In genomic region chr4:138561276-138561880, GRCh38 we compare ENCODE assay signal across 25 cellular contexts.
"Had no signal": no experiment of that assay in that cellular context is flagged by ENCODE, and none has a peak within 500 bp of the region (broad histone marks: within the 10 kb centered on the region; RNA-seq: fewer than 3 reads in every experiment).

No MANE protein-coding gene starts in this region.

- H3K4me3 ChIP-seq: MG63 had no signal

- H3K4me2 ChIP-seq: KMS-11 had no signal

- H3K27ac Mint-ChIP-seq: activated CD8-positive, alpha-beta memory T cell treated with anti-CD3 and anti-CD28 coated beads, Interleukin-2, amount 10 ng/mL, durations not matched to agents 7 days and 5 days; activated naive CD4-positive, alpha-beta T cell treated with anti-CD3 and anti-CD28 coated beads, Interleukin-2, amount 50 U/mL, for 72 hours; activated naive CD8-positive, alpha-beta T cell treated with anti-CD3 and anti-CD28 coated beads, Interleukin-2, amount 50 U/mL, for 24 hours; T-helper 17 cell; WTC11 had no signal

- H3K36me3 Mint-ChIP-seq: activated CD8-positive, alpha-beta memory T cell treated with anti-CD3 and anti-CD28 coated beads, Interleukin-2, amount 10 ng/mL, durations not matched to agents 7 days and 5 days; activated naive CD4-positive, alpha-beta T cell treated with anti-CD3 and anti-CD28 coated beads, Interleukin-2, amount 50 U/mL, for 72 hours; WTC11 had no signal

- H3K27ac ChIP-seq: brain microvascular endothelial cell, KMS-11 had no signal

- DNase-seq: activated CD4-positive, alpha-beta T cell treated with anti-CD3 and anti-CD28 coated beads for 48 hours; activated CD4-positive, alpha-beta T cell treated with anti-CD3 and anti-CD28 coated beads, Interleukin-2, amount 50 U/mL, for 4 hours; activated CD4-positive, CD25-positive, alpha-beta regulatory T cell treated with anti-CD3 and anti-CD28 coated beads, Interleukin-2, amount 50 U/mL, for 72 hours; activated CD8-positive, alpha-beta memory T cell treated with anti-CD3 and anti-CD28 coated beads, Interleukin-2, amount 10 ng/mL, durations not matched to agents 7 days and 5 days; activated effector memory CD4-positive, alpha-beta T cell treated with anti-CD3 and anti-CD28 coated beads, Interleukin-2, amount 50 U/mL, for 16 hours; activated naive CD4-positive, alpha-beta T cell treated with Interleukin-2 at 50 U/mL for 16 hours; activated naive CD8-positive, alpha-beta T cell treated with anti-CD3 and anti-CD28 coated beads, Interleukin-2, amount 50 U/mL, for 24 hours; activated T-cell treated with anti-CD3 and anti-CD28 coated beads, Interleukin-2, amount 50 U/mL, for 4 hours; brain microvascular endothelial cell; cerebellar nuclear complex; MG63; MV-4-11; NCI-H1092 treated with DMSO at 0.1 percent for 48 hours; NCI-H1417 treated with DMSO at 0.1 percent for 48 hours; NCI-H1694; NCI-H2029; NCI-H446; NCI-H524; PC-3; SIG-M5; T-helper 17 cell; T-helper 9 cell had no signal

- H3K27me3 Mint-ChIP-seq: activated CD8-positive, alpha-beta memory T cell treated with anti-CD3 and anti-CD28 coated beads, Interleukin-2, amount 10 ng/mL, durations not matched to agents 7 days and 5 days; activated naive CD8-positive, alpha-beta T cell treated with anti-CD3 and anti-CD28 coated beads, Interleukin-2, amount 50 U/mL, for 24 hours; T-helper 17 cell had no signal

- H3K9me3 ChIP-seq: MG63 had no signal

- H3K9me3 Mint-ChIP-seq: activated naive CD4-positive, alpha-beta T cell treated with anti-CD3 and anti-CD28 coated beads, Interleukin-2, amount 50 U/mL, for 72 hours; activated naive CD8-positive, alpha-beta T cell treated with anti-CD3 and anti-CD28 coated beads, Interleukin-2, amount 50 U/mL, for 24 hours; activated T-cell treated with anti-CD3 and anti-CD28 coated beads, Interleukin-2, amount 50 U/mL, for 4 hours; WTC11 had no signal

- H3K27me3 ChIP-seq: brain microvascular endothelial cell, MG63 had no signal

- H3K4me1 Mint-ChIP-seq: activated CD8-positive, alpha-beta memory T cell treated with anti-CD3 and anti-CD28 coated beads, Interleukin-2, amount 10 ng/mL, durations not matched to agents 7 days and 5 days; activated naive CD8-positive, alpha-beta T cell treated with anti-CD3 and anti-CD28 coated beads, Interleukin-2, amount 50 U/mL, for 24 hours; T-helper 17 cell had no signal

- ATAC-seq: activated CD8-positive, alpha-beta memory T cell treated with anti-CD3 and anti-CD28 coated beads, Interleukin-2, amount 10 ng/mL, durations not matched to agents 7 days and 5 days; activated naive CD4-positive, alpha-beta T cell treated with anti-CD3 and anti-CD28 coated beads, Interleukin-2, amount 50 U/mL, for 72 hours; activated naive CD8-positive, alpha-beta T cell treated with anti-CD3 and anti-CD28 coated beads, Interleukin-2, amount 50 U/mL, for 24 hours; activated T-cell treated with anti-CD3 and anti-CD28 coated beads, Interleukin-2, amount 50 U/mL, for 4 hours; PC-3; T-helper 17 cell had no signal

- H3K9ac ChIP-seq: KMS-11 had no signal

- H3K4me3 Mint-ChIP-seq: activated CD8-positive, alpha-beta memory T cell treated with anti-CD3 and anti-CD28 coated beads, Interleukin-2, amount 10 ng/mL, durations not matched to agents 7 days and 5 days; activated naive CD8-positive, alpha-beta T cell treated with anti-CD3 and anti-CD28 coated beads, Interleukin-2, amount 50 U/mL, for 24 hours; activated T-cell treated with anti-CD3 and anti-CD28 coated beads, Interleukin-2, amount 50 U/mL, for 4 hours; T-helper 17 cell; WTC11 had no signal

- H3K36me3 ChIP-seq: brain microvascular endothelial cell, MG63 had no signal
